12 cellular contexts compared by ENCODE assay signal in genomic region chr12:49946086-49946485, GRCh38. TPM values are rescaled to one million over a fixed set of nuclear protein-coding genes. Genes with fewer than 3 reads are reported as not detected.
A peak's percentile ranks its signal among the peaks of the same experiment; 100 is the strongest.
DNase-seq lines count a peak whose midpoint lies in the region; ATAC-seq and TF ChIP-seq lines count a peak whose summit lies in the region.
"Had no signal": no experiment of that assay in that cellular context is flagged by ENCODE, and none has a peak within 500 bp of the region (broad histone marks: within the 10 kb centered on the region; RNA-seq: fewer than 3 reads in every experiment).

No MANE protein-coding gene starts in this region.

- peaks cover 32% of the 10 kb centered on the region for H3K4me1 ChIP-seq in HUES48 (ENCODE audit: control insufficient read depth, insufficient read depth, low read length)
- peaks cover 26% of the 10 kb centered on the region for H3K4me1 ChIP-seq in adipocyte (ENCODE audit: control insufficient read depth, insufficient read depth, low read length)
- H3K4me1 ChIP-seq in naive thymus-derived CD4-positive, alpha-beta T cell (ENCODE audit: control insufficient read depth in 2 of 2, insufficient read depth in 2 of 2, low read length in 2 of 2): no peaks in the 10 kb centered on the region
- H3K4me1 ChIP-seq: ascending aorta had no signal

- H3K4me1 Mint-ChIP-seq in CD4-positive, alpha-beta T cell (ENCODE audit: low read depth): peaks cover 30% of the 10 kb centered on the region
- peaks cover 6 to 27% (median 15%) of the 10 kb centered on the region in 7 donors for H3K4me1 Mint-ChIP-seq in naive thymus-derived CD4-positive, alpha-beta T cell

- DNase-seq in CD4-positive, alpha-beta T cell: peak in 2 of 10 experiments; percentile 8 to 10
- no peak for DNase-seq in adipocyte (ENCODE audit: low read depth)
- peak in 1 of 9 donors; percentile 6 for DNase-seq in naive thymus-derived CD4-positive, alpha-beta T cell
- no peak for DNase-seq in inferior parietal cortex (ENCODE audit: extremely low spot score)
- no peak for DNase-seq in stimulated activated CD4-positive, alpha-beta T cell treated with anti-CD3 and anti-CD28 coated beads, Interleukin-4, amount 100 ng/mL, for 1 hour
- DNase-seq in NCI-H524 treated with DMSO at 0.1 percent for 48 hours (lab: John Stamatoyannopoulos, UW): no peak
- no peak for DNase-seq in foreskin melanocyte

- ATAC-seq in CD4-positive, alpha-beta T cell (ENCODE audit: poor library complexity): peak; percentile 24
- no peak for ATAC-seq in naive thymus-derived CD4-positive, alpha-beta T cell

- H3K4me3 Mint-ChIP-seq in CD4-positive, alpha-beta T cell: peak overlapping the region; percentile 32
- H3K4me3 Mint-ChIP-seq in naive thymus-derived CD4-positive, alpha-beta T cell: peak overlapping the region in 8 of 10 donors; percentile 77 to 93 (median 88)

- no peaks in the 10 kb centered on the region for H3K27me3 ChIP-seq in CD4-positive, alpha-beta T cell (ENCODE audit: control insufficient read depth, insufficient read depth, low read length)
- H3K27me3 ChIP-seq in HUES48 (ENCODE audit: control insufficient read depth, insufficient read depth, low read length) (no peaks in the 10 kb centered on the region), adipocyte (replicated peaks; ENCODE audit: control insufficient read depth, insufficient read depth, low read length) (peaks cover 5% of the 10 kb centered on the region)
- no peaks in the 10 kb centered on the region for H3K27me3 ChIP-seq in naive thymus-derived CD4-positive, alpha-beta T cell (ENCODE audit: control insufficient read depth in 2 of 2, insufficient read depth in 2 of 2, low read length in 2 of 2)
- H3K27me3 ChIP-seq: ascending aorta had no signal

- H3K36me3 Mint-ChIP-seq in CD4-positive, alpha-beta T cell (ENCODE audit: low read depth): no peaks in the 10 kb centered on the region
- peaks cover 0 to 1% (median 0%) of the 10 kb centered on the region in 5 donors for H3K36me3 Mint-ChIP-seq in naive thymus-derived CD4-positive, alpha-beta T cell
- H3K36me3 Mint-ChIP-seq: naive B cell had no signal

- CTCF ChIA-PET in CD4-positive, alpha-beta T cell (lab: Charles Lee): interaction anchor here (0.9 to 2.4 kb wide), 12 partner anchors 9 to 276 kb away, joined by 3 to 32 read pairs (median 4); partner anchors contain the start of gene COX14
- CTCF ChIA-PET in naive thymus-derived CD4-positive, alpha-beta T cell (lab: Charles Lee): interaction anchor here (0.6 to 2.1 kb wide), 9 partner anchors 8 to 91 kb away, joined by 3 to 21 read pairs (median 3); no protein-coding TSS in a partner anchor

- POLR2A ChIA-PET in CD4-positive, alpha-beta T cell (lab: Charles Lee): interaction anchor here (0.6 to 1.6 kb wide), 5 partner anchors 14 to 205 kb away, joined by 4 to 8 read pairs (median 5); partner anchors contain the start of genes BCDIN3D and TMBIM6
- POLR2A ChIA-PET in naive thymus-derived CD4-positive, alpha-beta T cell (lab: Charles Lee): no interaction called here

- peaks cover 5% of the 10 kb centered on the region for H3K27me3 Mint-ChIP-seq in CD4-positive, alpha-beta T cell
- H3K27me3 Mint-ChIP-seq in naive thymus-derived CD4-positive, alpha-beta T cell: peaks cover 0 to 10% (median 7%) of the 10 kb centered on the region in 5 donors

- peak overlapping the region; percentile 86 for H3K27ac Mint-ChIP-seq in CD4-positive, alpha-beta T cell
- peak overlapping the region in 7 of 9 donors; percentile 4 to 93 (median 69) for H3K27ac Mint-ChIP-seq in naive thymus-derived CD4-positive, alpha-beta T cell

- no peak overlapping the region for H3K9ac ChIP-seq in HUES48 (ENCODE audit: low read depth, low read length)
- peak overlapping the region; percentile 57 for H3K9ac ChIP-seq in adipocyte (ENCODE audit: low read length)

- no peaks in the 10 kb centered on the region for H3K9me3 ChIP-seq in CD4-positive, alpha-beta T cell (ENCODE audit: control insufficient read depth, low read length)
- H3K9me3 ChIP-seq in HUES48 (ENCODE audit: control insufficient read depth, insufficient read depth, low read length): no peaks in the 10 kb centered on the region
- H3K9me3 ChIP-seq in adipocyte (ENCODE audit: control insufficient read depth, low read length): no peaks in the 10 kb centered on the region
- no peaks in the 10 kb centered on the region for H3K9me3 ChIP-seq in naive thymus-derived CD4-positive, alpha-beta T cell (ENCODE audit: control insufficient read depth in 2 of 3, low read length in 3 of 3)
- H3K9me3 ChIP-seq: ascending aorta had no signal

- no peaks in the 10 kb centered on the region for H3K36me3 ChIP-seq in HUES48 (ENCODE audit: control insufficient read depth, insufficient read depth, low read length)
- no peaks in the 10 kb centered on the region for H3K36me3 ChIP-seq in adipocyte (ENCODE audit: control insufficient read depth, insufficient read depth, low read length, severe bottlenecking)
- no peaks in the 10 kb centered on the region for H3K36me3 ChIP-seq in naive thymus-derived CD4-positive, alpha-beta T cell (ENCODE audit: control insufficient read depth in 2 of 3, insufficient read depth in 3 of 3, low read length in 3 of 3)
- H3K36me3 ChIP-seq: ascending aorta had no signal

- H3K4me3 ChIP-seq in HUES48 (ENCODE audit: low read depth, low read length): peak overlapping the region; percentile 17; the same call in 1 of the 2 replicates
- H3K4me3 ChIP-seq in adipocyte (ENCODE audit: low read length): no peak overlapping the region
- no peak overlapping the region for H3K4me3 ChIP-seq in naive thymus-derived CD4-positive, alpha-beta T cell (ENCODE audit: low read length)

- H3K9me3 Mint-ChIP-seq in CD4-positive, alpha-beta T cell: no peaks in the 10 kb centered on the region
- H3K9me3 Mint-ChIP-seq in naive thymus-derived CD4-positive, alpha-beta T cell: no peaks in the 10 kb centered on the region
- H3K9me3 Mint-ChIP-seq: activated CD4-positive, alpha-beta T cell treated with anti-CD3 and anti-CD28 coated beads, Interleukin-2, amount 10 ng/mL, durations not matched to agents 7 days and 5 days; naive B cell had no signal

- no peak overlapping the region for H3K27ac ChIP-seq in CD4-positive, alpha-beta T cell (ENCODE audit: low read depth, low read length)
- H3K27ac ChIP-seq in HUES48 (ENCODE audit: low read depth, low read length): peak overlapping the region; percentile 73
- no peak overlapping the region for H3K27ac ChIP-seq in naive thymus-derived CD4-positive, alpha-beta T cell (ENCODE audit: low read depth, low read length)
- H3K27ac ChIP-seq: ascending aorta had no signal

- intact Hi-C loops in CD4-positive, alpha-beta T cell (cut with DNase I, micrococcal nuclease): no loop called here
- intact Hi-C loops in naive thymus-derived CD4-positive, alpha-beta T cell (cut with micrococcal nuclease): no loop called here

- TF ChIP-seq CTCF in CD4-positive, alpha-beta T cell (IDR thresholded peaks at IDR 0.05): no peak

RNA-seq across cellular contexts. Expression of gene AQP2, which starts 4.5 kb away (rescaled TPM):
- not detected for total RNA-seq in CD4-positive, alpha-beta T cell
- total RNA-seq in naive thymus-derived CD4-positive, alpha-beta T cell: not detected
- not detected for polyA plus RNA-seq in naive thymus-derived CD4-positive, alpha-beta T cell
- total RNA-seq: activated CD4-positive, alpha-beta T cell treated with anti-CD3 and anti-CD28 coated beads, Interleukin-2, amount 10 ng/mL, durations not matched to agents 7 days and 5 days; ascending aorta; NCI-H460 had no signal

RNA-seq across cellular contexts. Expression of gene AQP5, which starts 15.6 kb away (rescaled TPM):
- not detected for total RNA-seq in CD4-positive, alpha-beta T cell
- total RNA-seq in naive thymus-derived CD4-positive, alpha-beta T cell: not detected
- polyA plus RNA-seq in naive thymus-derived CD4-positive, alpha-beta T cell: not detected
- total RNA-seq: activated CD4-positive, alpha-beta T cell treated with anti-CD3 and anti-CD28 coated beads, Interleukin-2, amount 10 ng/mL, durations not matched to agents 7 days and 5 days; ascending aorta; NCI-H460 had no signal

RNA-seq across cellular contexts. Expression of gene AQP6, which starts 26.7 kb away (rescaled TPM):
- not detected for total RNA-seq in CD4-positive, alpha-beta T cell
- total RNA-seq in naive thymus-derived CD4-positive, alpha-beta T cell: not detected
- polyA plus RNA-seq in naive thymus-derived CD4-positive, alpha-beta T cell: not detected
- total RNA-seq: activated CD4-positive, alpha-beta T cell treated with anti-CD3 and anti-CD28 coated beads, Interleukin-2, amount 10 ng/mL, durations not matched to agents 7 days and 5 days; ascending aorta had no signal

RNA-seq across cellular contexts. Expression of gene FAIM2, which starts 42.4 kb away (rescaled TPM):
- total RNA-seq in CD4-positive, alpha-beta T cell: not detected
- under 1 TPM in 2 of 5 experiments, not detected in 3; 0.22 to 0.85 TPM for total RNA-seq in naive thymus-derived CD4-positive, alpha-beta T cell
- polyA plus RNA-seq in naive thymus-derived CD4-positive, alpha-beta T cell: not detected
